ENCODE assay signal across 24 cellular contexts in genomic region chr7:115749924-115750323, GRCh38.
DNase-seq lines count a peak whose midpoint lies in the region; ATAC-seq and TF ChIP-seq lines count a peak whose summit lies in the region.
"Had no signal": no experiment of that assay in that cellular context is flagged by ENCODE, and none has a peak within 500 bp of the region (broad histone marks: within the 10 kb centered on the region; RNA-seq: fewer than 3 reads in every experiment).

No MANE protein-coding gene starts in this region.

- H3K4me3 ChIP-seq in fibroblast of the aortic adventitia (ENCODE audit: low read depth, low read length): no peak overlapping the region
- H3K4me3 ChIP-seq: heart left ventricle, left ventricle myocardium inferior, upper lobe of left lung had no signal

- DNase-seq in NCI-H1417 (lab: John Stamatoyannopoulos, UW) (peak; percentile 16 to 87 (median 57)), NCI-H1417 treated with DMSO at 0.1 percent for 48 hours (lab: John Stamatoyannopoulos, UW) (no peak), EH (ENCODE audit: low read depth) (peak; percentile 1), NCI-H2171 (lab: John Stamatoyannopoulos, UW) (peak; percentile 8), fibroblast of the aortic adventitia (ENCODE audit: low read depth) (peak; percentile 9), omental fat pad (ENCODE audit: low spot score) (no peak), CD1c-positive myeloid dendritic cell (ENCODE audit: extremely low spot score) (no peak), activated gamma-delta T cell (lab: John Stamatoyannopoulos, UW) (no peak)
- DNase-seq: 8988T; activated CD4-positive, alpha-beta T cell treated with anti-CD3 and anti-CD28 coated beads for 1 hour; activated CD8-positive, alpha-beta memory T cell treated with anti-CD3 and anti-CD28 coated beads for 24 hours; activated naive CD4-positive, alpha-beta T cell treated with anti-CD3 and anti-CD28 coated beads for 36 hours; activated T-cell treated with anti-CD3 and anti-CD28 coated beads, Interleukin-2, amount 50 U/mL, for 4 hours; amniotic stem cell; CD8-positive, alpha-beta T cell; heart left ventricle; left ventricle myocardium inferior; NCI-H146; NCI-H526 treated with DMSO at 0.1 percent for 48 hours; SIG-M5; stimulated activated CD4-positive, alpha-beta T cell treated with anti-CD3 and anti-CD28 coated beads, Interleukin-15, amount 100 ng/mL, for 24 hours; stimulated activated CD8-positive, alpha-beta memory T cell treated with anti-CD3 and anti-CD28 coated beads, Interleukin-4, amount 100 ng/mL, for 48 hours had no signal

- TF ChIP-seq CTCF in fibroblast of the aortic adventitia (IDR thresholded peaks at IDR 0.05; ENCODE audit: insufficient read depth, low read length) (no peak), omental fat pad (IDR thresholded peaks at IDR 0.05) (no peak)

- no peak for ATAC-seq in omental fat pad (ENCODE audit: low FRiP score)
- ATAC-seq: activated T-cell treated with anti-CD3 and anti-CD28 coated beads, Interleukin-2, amount 50 U/mL, for 4 hours; CD8-positive, alpha-beta T cell; heart left ventricle; sciatic nerve had no signal

Comparison
In these comparisons a context has a peak if more than half of its experiments do, and no peak if none do; other contexts are left out.
1. DNase-seq: peak in NCI-H1417 (3 of 3), EH (single experiment), NCI-H2171 (single experiment) and fibroblast of the aortic adventitia (single experiment); none in NCI-H1417 treated with DMSO at 0.1 percent for 48 hours (single experiment), omental fat pad (single experiment), CD1c-positive myeloid dendritic cell (single experiment) and activated gamma-delta T cell (single experiment).